In the genomic region with DNA sequence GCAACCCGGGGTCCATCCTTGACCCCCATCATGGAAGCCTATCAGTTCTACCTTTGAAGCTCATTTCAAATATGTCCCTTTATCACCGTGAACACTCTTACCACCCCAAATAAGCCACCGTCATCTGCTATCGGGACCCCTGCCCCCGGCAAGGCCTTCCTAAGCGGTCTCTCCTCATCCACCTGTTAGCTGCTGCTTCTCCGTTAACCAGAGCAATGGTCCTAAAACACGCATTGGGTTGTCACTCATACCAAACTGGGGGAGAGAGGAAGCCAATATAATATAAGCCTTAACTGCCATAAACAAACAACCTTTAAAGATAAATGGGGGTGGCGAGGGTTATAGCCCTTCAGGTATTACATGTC, we compare ENCODE assay signal across 8 cellular contexts. TPM values are rescaled to one million over a fixed set of nuclear protein-coding genes. Genes with fewer than 3 reads are reported as not detected.
A peak's percentile ranks its signal among the peaks of the same experiment; 100 is the strongest.
DNase-seq lines count a peak whose midpoint lies in the region; ATAC-seq and TF ChIP-seq lines count a peak whose summit lies in the region.

No MANE protein-coding gene starts in this region.

- H3K4me1 ChIP-seq in GM23338 (ENCODE audit: insufficient read depth) (peaks cover 7% of the 10 kb centered on the region), Panc1 (ENCODE audit: control insufficient read depth, insufficient read depth, low read length) (peaks cover 5% of the 10 kb centered on the region), gastroesophageal sphincter (peaks cover 0 to 41% (median 8%) of the 10 kb centered on the region in 3 donors)

- peak overlapping the region; percentile 82 for H3K4me2 ChIP-seq in GM23338

- H3F3A ChIP-seq in GM23338 (replicated peaks; ENCODE audit: low read depth) = no peaks in the 10 kb centered on the region

- H3K36me3 ChIP-seq in GM23338 (ENCODE audit: insufficient read depth) (peaks cover 8% of the 10 kb centered on the region; the same call in 1 of the 2 replicates), Panc1 (ENCODE audit: control insufficient read depth, insufficient read depth, low read length) (peaks cover 18% of the 10 kb centered on the region; the same call in 1 of the 2 replicates), gastroesophageal sphincter (peaks cover 0 to 14% of the 10 kb centered on the region in 2 donors)

- BruUV-seq in Panc1 (replicated peaks; lab: Mats Ljungman, UMichigan) = no TSS peak

- 0 out of 3 replicates have a peak, but pooled peaks cover 2% of the 10 kb centered on the region for H3K4me1 Mint-ChIP-seq in GM23338
- H3K4me1 Mint-ChIP-seq in stimulated activated effector memory CD8-positive, alpha-beta T cell treated with anti-CD3 and anti-CD28 coated beads, Interleukin-12 subunit alpha, Interleukin-12 subunit beta, amount 100 ng/mL, for 72 hours = peaks cover 38% of the 10 kb centered on the region

- intact Hi-C loops in Panc1 (cut with micrococcal nuclease; ENCODE audit: unreplicated experiment) = loop anchor here (5.0 kb wide), 3 partner anchors 35 to 410 kb away; partner anchors contain the start of gene OSGEPL1

- H3K9me3 ChIP-seq in Panc1 (ENCODE audit: control insufficient read depth, insufficient read depth, low read depth, low read length) = no peaks in the 10 kb centered on the region
- H3K9me3 ChIP-seq in gastroesophageal sphincter = no peaks in the 10 kb centered on the region

- DNase-seq in GM23338 (ENCODE audit: low spot score) (peak; percentile 13), Panc1 (ENCODE audit: low read depth, low spot score) (no peak), NCI-H510A (lab: John Stamatoyannopoulos, UW) (no peak)
- no peak for DNase-seq in stimulated activated effector memory CD8-positive, alpha-beta T cell treated with anti-CD3 and anti-CD28 coated beads, Interleukin-12 subunit alpha, Interleukin-12 subunit beta, amount 100 ng/mL, for 72 hours (ENCODE audit: low spot score in 2 of 2)

- ATAC-seq in GM23338 = peak; percentile 12; the same call in 2 of the 3 replicates
- no peak for ATAC-seq in Panc1
- no peak for ATAC-seq in gastroesophageal sphincter
- ATAC-seq in GM21723 (IDR thresholded peaks at IDR 0.05; ENCODE audit: unreplicated experiment) = no peak
- ATAC-seq in HG02981 (IDR thresholded peaks at IDR 0.05; ENCODE audit: unreplicated experiment) = no peak
- no peak for ATAC-seq in stimulated activated effector memory CD8-positive, alpha-beta T cell treated with anti-CD3 and anti-CD28 coated beads, Interleukin-12 subunit alpha, Interleukin-12 subunit beta, amount 100 ng/mL, for 72 hours

- H3K4me3 Mint-ChIP-seq in GM23338 = no peak overlapping the region
- H3K4me3 Mint-ChIP-seq in stimulated activated effector memory CD8-positive, alpha-beta T cell treated with anti-CD3 and anti-CD28 coated beads, Interleukin-12 subunit alpha, Interleukin-12 subunit beta, amount 100 ng/mL, for 72 hours = no peak overlapping the region

- H3K36me3 Mint-ChIP-seq in GM23338 (ENCODE audit: low read depth) = peaks cover 14% of the 10 kb centered on the region; the same call in 2 of the 3 replicates
- H3K36me3 Mint-ChIP-seq in stimulated activated effector memory CD8-positive, alpha-beta T cell treated with anti-CD3 and anti-CD28 coated beads, Interleukin-12 subunit alpha, Interleukin-12 subunit beta, amount 100 ng/mL, for 72 hours = peaks cover 37% of the 10 kb centered on the region

- no peak for TF ChIP-seq POLR2A in gastroesophageal sphincter (IDR thresholded peaks at IDR 0.05)

- TF ChIP-seq CTCF in GM23338 (conservative IDR thresholded peaks at IDR 0.05; ENCODE audit: low read depth in 2 of 2) = no peak
- TF ChIP-seq CTCF in Panc1 (IDR thresholded peaks at IDR 0.05) = no peak
- TF ChIP-seq CTCF in gastroesophageal sphincter (IDR thresholded peaks at IDR 0.05) = no peak

- peak overlapping the region; percentile 84 for H2AFZ ChIP-seq in GM23338

- H3K27me3 Mint-ChIP-seq in GM23338 (ENCODE audit: insufficient read depth, low read depth, poor library complexity) = no peaks in the 10 kb centered on the region

- CTCF ChIA-PET in Panc1 (lab: Charles Lee) = no interaction called here

- H3K9me3 Mint-ChIP-seq in GM23338 = no peaks in the 10 kb centered on the region
- H3K9me3 Mint-ChIP-seq in stimulated activated effector memory CD8-positive, alpha-beta T cell treated with anti-CD3 and anti-CD28 coated beads, Interleukin-12 subunit alpha, Interleukin-12 subunit beta, amount 100 ng/mL, for 72 hours = no peaks in the 10 kb centered on the region

- H3K27me3 ChIP-seq in GM23338 (ENCODE audit: insufficient read depth) (no peaks in the 10 kb centered on the region), Panc1 (ENCODE audit: control insufficient read depth, insufficient read depth, low read length) (no peaks in the 10 kb centered on the region), gastroesophageal sphincter (no peaks in the 10 kb centered on the region)

- no peak overlapping the region for H3K27ac Mint-ChIP-seq in GM23338
- H3K27ac Mint-ChIP-seq in stimulated activated effector memory CD8-positive, alpha-beta T cell treated with anti-CD3 and anti-CD28 coated beads, Interleukin-12 subunit alpha, Interleukin-12 subunit beta, amount 100 ng/mL, for 72 hours = no peak overlapping the region

- no peaks in the 10 kb centered on the region for H3K9me2 ChIP-seq in GM23338 (ENCODE audit: insufficient read depth)

- TF ChIP-seq EP300 in gastroesophageal sphincter (IDR thresholded peaks at IDR 0.05) = no peak

- H3K79me2 ChIP-seq in GM23338 (replicated peaks; ENCODE audit: insufficient read depth) = peaks cover 23% of the 10 kb centered on the region

- POLR2A ChIA-PET in Panc1 (lab: Charles Lee) = no interaction called here

- 7 to 25% methylated on average over 1 to 9 of the region's 9 CpGs for WGBS in gastroesophageal sphincter (ENCODE audit: low coverage in 1 of 2), 2 donors

- H3K4me3 ChIP-seq in GM23338 (peak overlapping the region; percentile 70), Panc1 (ENCODE audit: low read depth in 2 of 2, low read length in 2 of 2) (peak overlapping the region; percentile 94 to 98), gastroesophageal sphincter (peak overlapping the region; percentile 72 to 91), skin epidermis (peak overlapping the region; percentile 68 to 88 (median 82))

- H4K20me1 ChIP-seq in GM23338 (replicated peaks; ENCODE audit: insufficient read depth) = peaks cover 4% of the 10 kb centered on the region; the same call in 1 of the 2 replicates

- H3K27ac ChIP-seq in GM23338 (ENCODE audit: low read depth) (no peak overlapping the region), Panc1 (ENCODE audit: low read length) (peak overlapping the region; percentile 93), gastroesophageal sphincter (peak overlapping the region in 3 of 4 donors; percentile 74 to 89 (median 86)), skin epidermis (peak overlapping the region in 20 of 21 experiments; percentile 80 to 97 (median 90))

- in situ Hi-C loops in Panc1 (cut with HindIII; ENCODE audit: low pct_unique_long_range_greater_than_20kb, low sequenced_read_pairs) = no loop called here

TF ChIP-seq in GM23338, 12 proteins besides CTCF, POLR2A, EP300 and RAD21 (continues in another document):
- TF ChIP-seq REST (IDR thresholded peaks at IDR 0.05; ENCODE audit: unreplicated experiment) (no peak), POLR2AphosphoS5 (IDR thresholded peaks at IDR 0.05; ENCODE audit: low read depth) (no peak), ZNF114 (CRISPR knock-in tag; IDR thresholded peaks at IDR 0.05) (no peak), CREB1 (CRISPR knock-in tag; IDR thresholded peaks at IDR 0.05; ENCODE audit: low read depth) (no peak), ZNF331 (CRISPR knock-in tag; IDR thresholded peaks at IDR 0.05; ENCODE audit: low read depth) (no peak)
- TF ChIP-seq, protein P1, sequence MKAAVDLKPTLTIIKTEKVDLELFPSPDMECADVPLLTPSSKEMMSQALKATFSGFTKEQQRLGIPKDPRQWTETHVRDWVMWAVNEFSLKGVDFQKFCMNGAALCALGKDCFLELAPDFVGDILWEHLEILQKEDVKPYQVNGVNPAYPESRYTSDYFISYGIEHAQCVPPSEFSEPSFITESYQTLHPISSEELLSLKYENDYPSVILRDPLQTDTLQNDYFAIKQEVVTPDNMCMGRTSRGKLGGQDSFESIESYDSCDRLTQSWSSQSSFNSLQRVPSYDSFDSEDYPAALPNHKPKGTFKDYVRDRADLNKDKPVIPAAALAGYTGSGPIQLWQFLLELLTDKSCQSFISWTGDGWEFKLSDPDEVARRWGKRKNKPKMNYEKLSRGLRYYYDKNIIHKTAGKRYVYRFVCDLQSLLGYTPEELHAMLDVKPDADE (IDR thresholded peaks at IDR 0.05) = no peak

RNA-seq across cellular contexts. Expression of gene ASNSD1, which starts 0.7 kb away (rescaled TPM):
- 49.7 and 54.6 TPM in 2 replicates for total RNA-seq in GM23338 (2014; rRNA removed; shearing (Covaris generic))
- 38.4 and 40.7 TPM in 2 replicates for polyA plus RNA-seq in GM23338 (2016; fragmentation: Nextera tagmentation; extraction: Ambion mirVana)
- total RNA-seq in Panc1 (2021; ENCODE audit: unreplicated experiment) (30.3 TPM), gastroesophageal sphincter (10 to 100 TPM; 40.3 to 76.1 (median 52.9) TPM)
- polyA plus RNA-seq in Panc1 (2012; ENCODE audit: insufficient read length) = 23.9 TPM

RNA-seq across cellular contexts. Expression of gene ANKAR, which starts 12.5 kb away (rescaled TPM):
- total RNA-seq in GM23338 (2014; rRNA removed; shearing (Covaris generic)) = 3.0 and 4.5 TPM in 2 replicates
- 4.4 and 5.0 TPM in 2 replicates for polyA plus RNA-seq in GM23338 (2016; fragmentation: Nextera tagmentation; extraction: Ambion mirVana)
- 4.4 TPM for total RNA-seq in Panc1 (2021; ENCODE audit: unreplicated experiment)
- polyA plus RNA-seq in Panc1 (2012; ENCODE audit: insufficient read length) = 1.7 TPM
- total RNA-seq in gastroesophageal sphincter = 10 to 100 TPM in 3 of 4 donors, 1 to 10 TPM in 1; 3.7 to 36.1 (median 13.4) TPM
